1 cellular context compared by ENCODE assay signal in the genomic region with DNA sequence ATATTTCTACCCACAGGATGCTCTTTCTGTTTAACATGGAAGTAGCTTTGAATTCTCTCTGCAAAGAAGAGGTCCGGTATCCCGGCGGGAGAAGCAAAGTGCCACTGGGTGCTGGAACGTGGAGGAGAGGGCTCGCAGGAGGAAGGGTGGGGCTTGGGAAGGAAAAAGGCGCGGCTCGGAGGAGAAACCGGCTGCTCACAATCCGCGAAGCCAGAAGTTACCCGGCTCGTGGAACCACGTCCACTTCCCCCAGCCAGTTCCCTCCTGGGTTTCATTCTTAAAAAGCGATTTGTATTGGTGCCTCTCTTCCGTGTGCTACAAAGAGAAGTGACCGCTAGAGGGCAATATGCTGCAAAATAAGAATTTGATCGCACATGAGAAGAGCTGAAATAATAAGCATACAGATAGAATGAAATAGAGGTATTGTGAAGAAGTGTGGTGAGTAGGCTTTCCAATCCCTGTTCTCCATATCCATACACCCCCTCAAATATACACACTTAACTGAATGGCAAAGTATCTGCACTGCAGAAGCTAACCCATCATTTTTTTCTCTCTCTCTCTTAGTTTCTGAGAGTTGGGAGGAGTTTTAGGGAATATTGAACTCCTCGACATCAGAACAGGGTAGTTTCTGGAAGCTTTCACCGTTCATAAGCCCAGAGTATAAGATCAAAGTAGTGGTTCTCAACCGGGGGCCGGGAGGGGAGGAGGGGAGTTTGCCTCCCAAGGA.
TF ChIP-seq lines count a peak whose summit lies in the region.

No MANE protein-coding gene starts in this region.

TF ChIP-seq in HepG2, 621 proteins besides CTCF, POLR2A, EP300 and RAD21 (continued from another document):
- TF ChIP-seq PHF21A (CRISPR knock-in tag; IDR thresholded peaks at IDR 0.05), result 0 out of 2 replicates have a peak, but pooled peaks have one; percentile 26
- peak; percentile 58; the same call in 1 of the 2 replicates for TF ChIP-seq ELF1 (CRISPR knock-in tag; IDR thresholded peaks at IDR 0.05)
- peak; percentile 19; the same call in 1 of the 2 replicates for TF ChIP-seq PHF8 (CRISPR knock-in tag; IDR thresholded peaks at IDR 0.05)
- no peak for TF ChIP-seq ZFX (CRISPR knock-in tag; IDR thresholded peaks at IDR 0.05; ENCODE audit: low read depth)
- peak; percentile 44; the same call in 1 of the 2 replicates for TF ChIP-seq GATAD2A (CRISPR knock-in tag; IDR thresholded peaks at IDR 0.05)
- peak; percentile 44; the same call in 1 of the 2 replicates for TF ChIP-seq KMT2A (CRISPR knock-in tag; IDR thresholded peaks at IDR 0.05)
- TF ChIP-seq, protein P1, sequence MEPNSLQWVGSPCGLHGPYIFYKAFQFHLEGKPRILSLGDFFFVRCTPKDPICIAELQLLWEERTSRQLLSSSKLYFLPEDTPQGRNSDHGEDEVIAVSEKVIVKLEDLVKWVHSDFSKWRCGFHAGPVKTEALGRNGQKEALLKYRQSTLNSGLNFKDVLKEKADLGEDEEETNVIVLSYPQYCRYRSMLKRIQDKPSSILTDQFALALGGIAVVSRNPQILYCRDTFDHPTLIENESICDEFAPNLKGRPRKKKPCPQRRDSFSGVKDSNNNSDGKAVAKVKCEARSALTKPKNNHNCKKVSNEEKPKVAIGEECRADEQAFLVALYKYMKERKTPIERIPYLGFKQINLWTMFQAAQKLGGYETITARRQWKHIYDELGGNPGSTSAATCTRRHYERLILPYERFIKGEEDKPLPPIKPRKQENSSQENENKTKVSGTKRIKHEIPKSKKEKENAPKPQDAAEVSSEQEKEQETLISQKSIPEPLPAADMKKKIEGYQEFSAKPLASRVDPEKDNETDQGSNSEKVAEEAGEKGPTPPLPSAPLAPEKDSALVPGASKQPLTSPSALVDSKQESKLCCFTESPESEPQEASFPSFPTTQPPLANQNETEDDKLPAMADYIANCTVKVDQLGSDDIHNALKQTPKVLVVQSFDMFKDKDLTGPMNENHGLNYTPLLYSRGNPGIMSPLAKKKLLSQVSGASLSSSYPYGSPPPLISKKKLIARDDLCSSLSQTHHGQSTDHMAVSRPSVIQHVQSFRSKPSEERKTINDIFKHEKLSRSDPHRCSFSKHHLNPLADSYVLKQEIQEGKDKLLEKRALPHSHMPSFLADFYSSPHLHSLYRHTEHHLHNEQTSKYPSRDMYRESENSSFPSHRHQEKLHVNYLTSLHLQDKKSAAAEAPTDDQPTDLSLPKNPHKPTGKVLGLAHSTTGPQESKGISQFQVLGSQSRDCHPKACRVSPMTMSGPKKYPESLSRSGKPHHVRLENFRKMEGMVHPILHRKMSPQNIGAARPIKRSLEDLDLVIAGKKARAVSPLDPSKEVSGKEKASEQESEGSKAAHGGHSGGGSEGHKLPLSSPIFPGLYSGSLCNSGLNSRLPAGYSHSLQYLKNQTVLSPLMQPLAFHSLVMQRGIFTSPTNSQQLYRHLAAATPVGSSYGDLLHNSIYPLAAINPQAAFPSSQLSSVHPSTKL (CRISPR knock-in tag; IDR thresholded peaks at IDR 0.05), result peak; percentile 41; the same call in 1 of the 2 replicates
- 0 out of 2 replicates have a peak, but pooled peaks have one; percentile 51 for TF ChIP-seq ZNF547 (CRISPR knock-in tag; IDR thresholded peaks at IDR 0.05)
- peak; percentile 43; the same call in 1 of the 2 replicates for TF ChIP-seq SALL1 (CRISPR knock-in tag; IDR thresholded peaks at IDR 0.05)
- peak; percentile 71 for TF ChIP-seq BCL6 (CRISPR knock-in tag; IDR thresholded peaks at IDR 0.05)
- 0 out of 2 replicates have a peak, but pooled peaks have one; percentile 26 for TF ChIP-seq RXRB (CRISPR knock-in tag; IDR thresholded peaks at IDR 0.05; ENCODE audit: borderline replicate concordance)
- no peak for TF ChIP-seq ZNF598 (CRISPR knock-in tag; IDR thresholded peaks at IDR 0.05; ENCODE audit: borderline replicate concordance)
- no peak for TF ChIP-seq IKZF1 (IDR thresholded peaks at IDR 0.05)
- TF ChIP-seq, protein P2, sequence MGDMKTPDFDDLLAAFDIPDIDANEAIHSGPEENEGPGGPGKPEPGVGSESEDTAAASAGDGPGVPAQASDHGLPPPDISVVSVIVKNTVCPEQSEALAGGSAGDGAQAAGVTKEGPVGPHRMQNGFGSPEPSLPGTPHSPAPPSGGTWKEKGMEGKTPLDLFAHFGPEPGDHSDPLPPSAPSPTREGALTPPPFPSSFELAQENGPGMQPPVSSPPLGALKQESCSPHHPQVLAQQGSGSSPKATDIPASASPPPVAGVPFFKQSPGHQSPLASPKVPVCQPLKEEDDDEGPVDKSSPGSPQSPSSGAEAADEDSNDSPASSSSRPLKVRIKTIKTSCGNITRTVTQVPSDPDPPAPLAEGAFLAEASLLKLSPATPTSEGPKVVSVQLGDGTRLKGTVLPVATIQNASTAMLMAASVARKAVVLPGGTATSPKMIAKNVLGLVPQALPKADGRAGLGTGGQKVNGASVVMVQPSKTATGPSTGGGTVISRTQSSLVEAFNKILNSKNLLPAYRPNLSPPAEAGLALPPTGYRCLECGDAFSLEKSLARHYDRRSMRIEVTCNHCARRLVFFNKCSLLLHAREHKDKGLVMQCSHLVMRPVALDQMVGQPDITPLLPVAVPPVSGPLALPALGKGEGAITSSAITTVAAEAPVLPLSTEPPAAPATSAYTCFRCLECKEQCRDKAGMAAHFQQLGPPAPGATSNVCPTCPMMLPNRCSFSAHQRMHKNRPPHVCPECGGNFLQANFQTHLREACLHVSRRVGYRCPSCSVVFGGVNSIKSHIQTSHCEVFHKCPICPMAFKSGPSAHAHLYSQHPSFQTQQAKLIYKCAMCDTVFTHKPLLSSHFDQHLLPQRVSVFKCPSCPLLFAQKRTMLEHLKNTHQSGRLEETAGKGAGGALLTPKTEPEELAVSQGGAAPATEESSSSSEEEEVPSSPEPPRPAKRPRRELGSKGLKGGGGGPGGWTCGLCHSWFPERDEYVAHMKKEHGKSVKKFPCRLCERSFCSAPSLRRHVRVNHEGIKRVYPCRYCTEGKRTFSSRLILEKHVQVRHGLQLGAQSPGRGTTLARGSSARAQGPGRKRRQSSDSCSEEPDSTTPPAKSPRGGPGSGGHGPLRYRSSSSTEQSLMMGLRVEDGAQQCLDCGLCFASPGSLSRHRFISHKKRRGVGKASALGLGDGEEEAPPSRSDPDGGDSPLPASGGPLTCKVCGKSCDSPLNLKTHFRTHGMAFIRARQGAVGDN (CRISPR knock-in tag; IDR thresholded peaks at IDR 0.05), result peak; percentile 74
- TF ChIP-seq REPIN1 (CRISPR knock-in tag; IDR thresholded peaks at IDR 0.05; ENCODE audit: borderline replicate concordance, low read depth), result peak; percentile 51; the same call in 1 of the 2 replicates
- TF ChIP-seq, protein P3, sequence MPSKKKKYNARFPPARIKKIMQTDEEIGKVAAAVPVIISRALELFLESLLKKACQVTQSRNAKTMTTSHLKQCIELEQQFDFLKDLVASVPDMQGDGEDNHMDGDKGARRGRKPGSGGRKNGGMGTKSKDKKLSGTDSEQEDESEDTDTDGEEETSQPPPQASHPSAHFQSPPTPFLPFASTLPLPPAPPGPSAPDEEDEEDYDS (CRISPR knock-in tag; IDR thresholded peaks at IDR 0.05), result 0 out of 2 replicates have a peak, but pooled peaks have one; percentile 12
- TF ChIP-seq, protein P4, sequence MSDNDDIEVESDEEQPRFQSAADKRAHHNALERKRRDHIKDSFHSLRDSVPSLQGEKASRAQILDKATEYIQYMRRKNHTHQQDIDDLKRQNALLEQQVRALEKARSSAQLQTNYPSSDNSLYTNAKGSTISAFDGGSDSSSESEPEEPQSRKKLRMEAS (IDR thresholded peaks at IDR 0.05), result peak; percentile 44; the same call in 1 of the 2 replicates
- TF ChIP-seq SMC3 (IDR thresholded peaks at IDR 0.05; ENCODE audit: low read length), result peak; percentile 77
- TF ChIP-seq, protein P5, sequence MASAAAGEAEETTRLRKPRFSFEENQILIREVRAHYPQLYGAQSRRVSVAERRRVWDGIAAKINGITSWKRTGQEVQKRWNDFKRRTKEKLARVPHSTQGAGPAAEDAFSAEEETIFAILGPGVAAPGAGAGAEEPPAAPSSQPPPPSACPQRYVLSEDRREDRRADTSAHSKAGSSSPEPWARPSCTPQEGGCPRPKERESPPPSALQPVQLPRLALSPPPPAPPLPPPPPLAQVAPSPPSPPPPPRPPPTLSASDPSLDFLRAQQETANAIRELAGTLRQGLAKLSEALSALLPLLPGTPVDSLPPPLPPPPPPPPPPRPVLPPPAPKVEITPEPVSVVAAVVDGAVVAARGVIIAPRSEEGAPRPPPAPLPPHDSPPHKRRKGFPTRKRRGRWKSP (CRISPR knock-in tag; IDR thresholded peaks at IDR 0.05), result peak; percentile 58; the same call in 1 of the 2 replicates
- peak; percentile 25; the same call in 1 of the 2 replicates for TF ChIP-seq PITX1 (CRISPR knock-in tag; IDR thresholded peaks at IDR 0.05)
- peak; percentile 63; the same call in 1 of the 2 replicates for TF ChIP-seq ELF3 (CRISPR knock-in tag; IDR thresholded peaks at IDR 0.05)
- peak; percentile 28; the same call in 1 of the 2 replicates for TF ChIP-seq SAP130 (CRISPR knock-in tag; IDR thresholded peaks at IDR 0.05; ENCODE audit: low read depth)
- peak; percentile 80 for TF ChIP-seq STAG1 (CRISPR knock-in tag; IDR thresholded peaks at IDR 0.05)
- TF ChIP-seq ASH2L (IDR thresholded peaks at IDR 0.05; ENCODE audit: insufficient read length, low read depth, low read length), result peak; percentile 50
- TF ChIP-seq, protein P6, sequence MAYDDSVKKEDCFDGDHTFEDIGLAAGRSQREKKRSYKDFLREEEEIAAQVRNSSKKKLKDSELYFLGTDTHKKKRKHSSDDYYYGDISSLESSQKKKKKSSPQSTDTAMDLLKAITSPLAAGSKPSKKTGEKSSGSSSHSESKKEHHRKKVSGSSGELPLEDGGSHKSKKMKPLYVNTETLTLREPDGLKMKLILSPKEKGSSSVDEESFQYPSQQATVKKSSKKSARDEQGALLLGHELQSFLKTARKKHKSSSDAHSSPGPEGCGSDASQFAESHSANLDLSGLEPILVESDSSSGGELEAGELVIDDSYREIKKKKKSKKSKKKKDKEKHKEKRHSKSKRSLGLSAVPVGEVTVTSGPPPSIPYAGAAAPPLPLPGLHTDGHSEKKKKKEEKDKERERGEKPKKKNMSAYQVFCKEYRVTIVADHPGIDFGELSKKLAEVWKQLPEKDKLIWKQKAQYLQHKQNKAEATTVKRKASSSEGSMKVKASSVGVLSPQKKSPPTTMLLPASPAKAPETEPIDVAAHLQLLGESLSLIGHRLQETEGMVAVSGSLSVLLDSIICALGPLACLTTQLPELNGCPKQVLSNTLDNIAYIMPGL (CRISPR knock-in tag; IDR thresholded peaks at IDR 0.05; ENCODE audit: borderline replicate concordance in 1 of 2, low read depth in 1 of 2), result peak; percentile 30 to 58; a peak in 1 of 4 replicates
